ENCODE assay signal across 10 cellular contexts in genomic region chr13:110546933-110547332, GRCh38. TPM values are rescaled to one million over a fixed set of nuclear protein-coding genes. Genes with fewer than 3 reads are reported as not detected.
A peak's percentile ranks its signal among the peaks of the same experiment; 100 is the strongest.
DNase-seq lines count a peak whose midpoint lies in the region; ATAC-seq and TF ChIP-seq lines count a peak whose summit lies in the region.
"Had no signal": no experiment of that assay in that cellular context is flagged by ENCODE, and none has a peak within 500 bp of the region (broad histone marks: within the 10 kb centered on the region; RNA-seq: fewer than 3 reads in every experiment).

No MANE protein-coding gene starts in this region.

- WGBS in ovary, 3 donors = 7 to 37% (median 9%) methylated on average over 15 of the region's 15 CpGs

- no peaks in the 10 kb centered on the region for H3K27me3 ChIP-seq in ovary
- H3K27me3 ChIP-seq: neutrophil had no signal

- no peaks in the 10 kb centered on the region for H3K9me3 Mint-ChIP-seq in activated naive CD4-positive, alpha-beta T cell treated with anti-CD3 and anti-CD28 coated beads, Interleukin-2, amount 50 U/mL, for 72 hours

- no peak overlapping the region for H3K27ac Mint-ChIP-seq in activated naive CD4-positive, alpha-beta T cell treated with anti-CD3 and anti-CD28 coated beads, Interleukin-2, amount 50 U/mL, for 72 hours

- intact Hi-C loops in ovary (cut with DNase I) = no loop called here

- no peak for ATAC-seq in activated naive CD4-positive, alpha-beta T cell treated with anti-CD3 and anti-CD28 coated beads, Interleukin-2, amount 50 U/mL, for 72 hours
- no peak for ATAC-seq in GM21723 (IDR thresholded peaks at IDR 0.05; ENCODE audit: unreplicated experiment)

- H3K27ac ChIP-seq in ovary = peak overlapping the region in 1 of 2 donors; percentile 53
- H3K27ac ChIP-seq: neutrophil had no signal

- TF ChIP-seq CTCF in fibroblast of pulmonary artery (IDR thresholded peaks at IDR 0.05; ENCODE audit: low read length, missing control alignments) (no peak), ovary (IDR thresholded peaks at IDR 0.05) (no peak)

- TF ChIP-seq POLR2A in ovary (IDR thresholded peaks at IDR 0.05) = no peak

- H3K36me3 ChIP-seq in ovary = no peaks in the 10 kb centered on the region
- H3K36me3 ChIP-seq: neutrophil had no signal

- H3K4me3 ChIP-seq in fibroblast of pulmonary artery (replicated peaks; ENCODE audit: low read depth, low read length) (no peak overlapping the region), ovary (no peak overlapping the region)

- no peaks in the 10 kb centered on the region for H3K36me3 Mint-ChIP-seq in activated naive CD4-positive, alpha-beta T cell treated with anti-CD3 and anti-CD28 coated beads, Interleukin-2, amount 50 U/mL, for 72 hours

- H3K4me1 ChIP-seq in ovary (ENCODE audit: insufficient read depth) = peaks cover 18% of the 10 kb centered on the region

- no peak for TF ChIP-seq EP300 in ovary (IDR thresholded peaks at IDR 0.05)

- DNase-seq in CD1c-positive myeloid dendritic cell (ENCODE audit: extremely low spot score) (peak; percentile 48), RPMI7951 (ENCODE audit: low read depth) (peak; percentile 79), fibroblast of pulmonary artery (ENCODE audit: low read depth) (peak; percentile 97), ovary (peak; percentile 94 to 98 (median 96)), NCI-H1105 treated with DMSO at 0.1 percent for 48 hours (lab: John Stamatoyannopoulos, UW) (no peak)
- no peak for DNase-seq in activated naive CD4-positive, alpha-beta T cell treated with anti-CD3 and anti-CD28 coated beads, Interleukin-2, amount 50 U/mL, for 72 hours (ENCODE audit: low spot score in 2 of 2)
- no peak for DNase-seq in activated CD4-positive, alpha-beta T cell treated with anti-CD3 and anti-CD28 coated beads for 1 hour
- DNase-seq: KG1 had no signal

- H3K9me3 ChIP-seq in ovary = no peaks in the 10 kb centered on the region
- H3K9me3 ChIP-seq: neutrophil had no signal

RNA-seq across cellular contexts. Expression of gene RAB20, which starts 14.6 kb away (rescaled TPM):
- total RNA-seq in RPMI7951 (2014; rRNA removed; shearing (Covaris generic)) = 16.6 and 21.8 TPM in 2 replicates
- 10 to 100 TPM; 14.5 to 32.6 (median 25.8) TPM for total RNA-seq in ovary
- 10 to 100 TPM; 18.4 to 20.7 TPM for polyA plus RNA-seq in ovary
- total RNA-seq in activated naive CD4-positive, alpha-beta T cell treated with anti-CD3 and anti-CD28 coated beads, Interleukin-2, amount 50 U/mL, for 72 hours = 10 to 100 TPM in 1 of 2 donors, under 1 TPM in 1; 0.30 to 18.5 TPM

Comparison
In these comparisons a context has a peak if more than half of its experiments do, and no peak if none do; other contexts are left out.
1. DNase-seq: peak in CD1c-positive myeloid dendritic cell (single experiment), RPMI7951 (single experiment), fibroblast of pulmonary artery (single experiment) and ovary (5 of 5); none in activated naive CD4-positive, alpha-beta T cell treated with anti-CD3 and anti-CD28 coated beads, Interleukin-2, amount 50 U/mL, for 72 hours (0 of 2), activated CD4-positive, alpha-beta T cell treated with anti-CD3 and anti-CD28 coated beads for 1 hour (single experiment) and NCI-H1105 treated with DMSO at 0.1 percent for 48 hours (single experiment).